ENCODE assay signal across 29 cellular contexts in the genomic region with DNA sequence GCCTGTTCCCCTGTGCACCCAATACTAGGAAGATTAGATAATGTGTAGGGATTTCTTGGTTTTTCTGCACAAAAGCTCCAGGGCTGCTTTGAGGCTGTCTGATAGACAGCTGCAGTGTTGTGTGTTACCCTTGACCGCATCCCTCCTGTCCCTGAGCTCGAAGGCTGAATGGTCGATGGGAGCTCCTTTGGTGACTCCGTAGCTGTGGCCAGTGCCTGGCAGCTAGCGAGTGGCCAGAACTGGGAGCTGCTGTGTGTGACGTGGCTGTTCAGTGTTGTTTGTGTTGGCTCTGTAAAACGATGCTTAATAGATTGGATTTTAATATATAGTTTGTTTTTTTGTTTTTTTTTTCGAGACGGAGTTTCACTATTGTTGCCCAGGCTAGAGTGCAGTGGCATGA.
"Had no signal": no experiment of that assay in that cellular context is flagged by ENCODE, and none has a peak within 500 bp of the region (broad histone marks: within the 10 kb centered on the region; RNA-seq: fewer than 3 reads in every experiment).

No MANE protein-coding gene starts in this region.

- H3K27ac ChIP-seq: ascending aorta, brain microvascular endothelial cell, parathyroid adenoma, psoas muscle, right atrium auricular region, thoracic aorta, uterus, WERI-Rb-1 had no signal

- H3K4me3 ChIP-seq: ascending aorta, psoas muscle, right atrium auricular region, thoracic aorta, uterus had no signal

- H3K36me3 ChIP-seq: ascending aorta, brain microvascular endothelial cell, right atrium auricular region, thoracic aorta, uterus, WERI-Rb-1 had no signal

- H3K9me3 ChIP-seq: ascending aorta, psoas muscle, right atrium auricular region, thoracic aorta, uterus had no signal

- DNase-seq: activated CD4-positive, alpha-beta memory T cell treated with anti-CD3 and anti-CD28 coated beads, Interleukin-2, amount 10 ng/mL, durations not matched to agents 7 days and 5 days; activated CD4-positive, alpha-beta T cell treated with anti-CD3 and anti-CD28 coated beads, Interleukin-2, amount 10 ng/mL, durations not matched to agents 7 days and 5 days; activated CD4-positive, CD25-positive, alpha-beta regulatory T cell treated with anti-CD3 and anti-CD28 coated beads, Interleukin-2, amount 50 U/mL, for 72 hours; activated CD8-positive, alpha-beta memory T cell treated with anti-CD3 and anti-CD28 coated beads, Interleukin-2, amount 50 U/mL, for 48 hours; activated gamma-delta T cell; activated naive CD4-positive, alpha-beta T cell treated with anti-CD3 and anti-CD28 coated beads, Interleukin-2, amount 10 ng/mL, durations not matched to agents 7 days and 5 days; activated naive CD8-positive, alpha-beta T cell treated with anti-CD3 and anti-CD28 coated beads, Interleukin-2, amount 10 ng/mL, durations not matched to agents 7 days and 5 days; activated T-cell treated with anti-CD3 and anti-CD28 coated beads, Interleukin-2, amount 50 U/mL, for 24 hours; brain microvascular endothelial cell; cortex of kidney; endodermal cell; foreskin fibroblast; islet precursor cell; left colon; mammary epithelial cell; naive thymus-derived CD8-positive, alpha-beta T cell; psoas muscle; stimulated activated CD4-positive, alpha-beta T cell treated with anti-CD3 and anti-CD28 coated beads, Interleukin-15, amount 100 ng/mL, for 24 hours; stimulated activated naive CD4-positive, alpha-beta T cell treated with Interleukin-2 at 50 U/mL for 16 hours; trophoblast cell; uterus; WERI-Rb-1 had no signal

- H3K27me3 ChIP-seq: ascending aorta, brain microvascular endothelial cell, right atrium auricular region, uterus had no signal

- H3K36me3 Mint-ChIP-seq: activated naive CD4-positive, alpha-beta T cell treated with anti-CD3 and anti-CD28 coated beads, Interleukin-2, amount 10 ng/mL, durations not matched to agents 7 days and 5 days; activated naive CD8-positive, alpha-beta T cell treated with anti-CD3 and anti-CD28 coated beads, Interleukin-2, amount 10 ng/mL, durations not matched to agents 7 days and 5 days; mesothelial cell of epicardium had no signal

- H3K4me1 Mint-ChIP-seq: activated CD4-positive, alpha-beta T cell treated with anti-CD3 and anti-CD28 coated beads, Interleukin-2, amount 10 ng/mL, durations not matched to agents 7 days and 5 days; activated naive CD8-positive, alpha-beta T cell treated with anti-CD3 and anti-CD28 coated beads, Interleukin-2, amount 10 ng/mL, durations not matched to agents 7 days and 5 days had no signal

- H3K4me3 Mint-ChIP-seq: activated CD4-positive, alpha-beta memory T cell treated with anti-CD3 and anti-CD28 coated beads, Interleukin-2, amount 10 ng/mL, durations not matched to agents 7 days and 5 days; activated CD4-positive, alpha-beta T cell treated with anti-CD3 and anti-CD28 coated beads, Interleukin-2, amount 10 ng/mL, durations not matched to agents 7 days and 5 days; activated naive CD4-positive, alpha-beta T cell treated with anti-CD3 and anti-CD28 coated beads, Interleukin-2, amount 10 ng/mL, durations not matched to agents 7 days and 5 days; activated naive CD8-positive, alpha-beta T cell treated with anti-CD3 and anti-CD28 coated beads, Interleukin-2, amount 10 ng/mL, durations not matched to agents 7 days and 5 days; activated T-cell treated with anti-CD3 and anti-CD28 coated beads, Interleukin-2, amount 50 U/mL, for 24 hours; endodermal cell; mesothelial cell of epicardium; naive thymus-derived CD8-positive, alpha-beta T cell; neural crest cell had no signal

- H3K27ac Mint-ChIP-seq: activated CD4-positive, alpha-beta memory T cell treated with anti-CD3 and anti-CD28 coated beads, Interleukin-2, amount 10 ng/mL, durations not matched to agents 7 days and 5 days; activated CD4-positive, alpha-beta T cell treated with anti-CD3 and anti-CD28 coated beads, Interleukin-2, amount 10 ng/mL, durations not matched to agents 7 days and 5 days; activated naive CD4-positive, alpha-beta T cell treated with anti-CD3 and anti-CD28 coated beads, Interleukin-2, amount 10 ng/mL, durations not matched to agents 7 days and 5 days; activated naive CD8-positive, alpha-beta T cell treated with anti-CD3 and anti-CD28 coated beads, Interleukin-2, amount 10 ng/mL, durations not matched to agents 7 days and 5 days; activated T-cell treated with anti-CD3 and anti-CD28 coated beads, Interleukin-2, amount 50 U/mL, for 24 hours; endodermal cell; mesothelial cell of epicardium had no signal

- ATAC-seq: esophagus mucosa; left colon; naive thymus-derived CD8-positive, alpha-beta T cell; psoas muscle had no signal

- H3K9me3 Mint-ChIP-seq: activated CD4-positive, alpha-beta memory T cell treated with anti-CD3 and anti-CD28 coated beads, Interleukin-2, amount 10 ng/mL, durations not matched to agents 7 days and 5 days; activated CD4-positive, alpha-beta T cell treated with anti-CD3 and anti-CD28 coated beads, Interleukin-2, amount 10 ng/mL, durations not matched to agents 7 days and 5 days; activated naive CD4-positive, alpha-beta T cell treated with anti-CD3 and anti-CD28 coated beads, Interleukin-2, amount 10 ng/mL, durations not matched to agents 7 days and 5 days; activated naive CD8-positive, alpha-beta T cell treated with anti-CD3 and anti-CD28 coated beads, Interleukin-2, amount 10 ng/mL, durations not matched to agents 7 days and 5 days; activated T-cell treated with anti-CD3 and anti-CD28 coated beads, Interleukin-2, amount 50 U/mL, for 24 hours; endodermal cell; mesothelial cell of epicardium; neural crest cell had no signal
